ENCODE assay signal across 1 cellular context in genomic region chr17:47180988-47181387, GRCh38. TPM values are rescaled to one million over a fixed set of nuclear protein-coding genes. Genes with fewer than 3 reads are reported as not detected.
"Had no signal": no experiment of that assay in that cellular context is flagged by ENCODE, and none has a peak within 500 bp of the region (broad histone marks: within the 10 kb centered on the region; RNA-seq: fewer than 3 reads in every experiment).

No MANE protein-coding gene starts in this region.

RNA-seq across cellular contexts. Expression of gene MYL4, which starts 28.2 kb away (rescaled TPM):
- total RNA-seq: G401 had no signal
